ENCODE assay signal across 8 cellular contexts in the genomic region with DNA sequence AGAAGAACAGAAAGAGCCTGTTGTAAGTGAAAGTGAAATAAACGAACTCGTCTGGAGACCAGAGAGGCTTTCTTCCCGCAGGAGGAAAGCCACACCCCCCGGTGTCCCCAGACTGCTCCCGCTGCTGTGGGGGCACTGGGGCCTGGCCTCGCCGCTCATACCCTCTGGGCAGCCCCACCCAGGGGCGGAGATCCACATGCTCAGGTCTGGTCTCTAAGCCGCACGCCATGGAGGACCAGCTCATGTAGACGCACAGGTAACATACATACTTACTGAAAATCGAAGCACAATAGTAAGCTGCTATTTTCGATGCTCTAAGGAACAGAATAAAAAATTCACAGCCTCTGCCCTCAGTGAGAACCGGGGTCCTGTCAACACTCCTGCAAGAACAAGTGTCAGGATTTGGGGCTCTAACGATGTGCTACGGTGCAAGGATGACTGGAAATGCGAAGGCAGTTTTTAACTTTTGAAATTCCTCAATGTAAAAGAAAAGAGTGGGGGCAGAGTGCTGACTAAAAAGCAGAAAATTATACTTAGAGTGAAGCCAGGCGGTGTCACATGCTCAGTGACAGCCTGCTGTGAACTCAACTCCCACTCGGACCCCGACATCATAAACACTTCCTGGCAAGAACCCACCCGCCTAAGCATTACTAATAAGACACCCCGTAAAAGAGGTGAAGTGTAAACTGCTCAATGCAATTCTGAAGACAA.
DNase-seq lines count a peak whose midpoint lies in the region; ATAC-seq and TF ChIP-seq lines count a peak whose summit lies in the region.

No MANE protein-coding gene starts in this region.

- H3K9me3 Mint-ChIP-seq in activated naive CD8-positive, alpha-beta T cell treated with anti-CD3 and anti-CD28 coated beads, Interleukin-2, amount 10 ng/mL, durations not matched to agents 7 days and 5 days = no peaks in the 10 kb centered on the region
- H3K9me3 Mint-ChIP-seq in type B pancreatic cell = no peaks in the 10 kb centered on the region

- H3K4me3 Mint-ChIP-seq in activated naive CD8-positive, alpha-beta T cell treated with anti-CD3 and anti-CD28 coated beads, Interleukin-2, amount 10 ng/mL, durations not matched to agents 7 days and 5 days = peak overlapping the region; percentile 86
- no peak overlapping the region for H3K4me3 Mint-ChIP-seq in type B pancreatic cell

- H3K27ac Mint-ChIP-seq in activated naive CD8-positive, alpha-beta T cell treated with anti-CD3 and anti-CD28 coated beads, Interleukin-2, amount 10 ng/mL, durations not matched to agents 7 days and 5 days = peak overlapping the region; percentile 89
- no peak overlapping the region for H3K27ac Mint-ChIP-seq in type B pancreatic cell

- H3K36me3 Mint-ChIP-seq in activated naive CD8-positive, alpha-beta T cell treated with anti-CD3 and anti-CD28 coated beads, Interleukin-2, amount 10 ng/mL, durations not matched to agents 7 days and 5 days = peaks cover 22% of the 10 kb centered on the region
- peaks cover 10% of the 10 kb centered on the region for H3K36me3 Mint-ChIP-seq in type B pancreatic cell

- DNase-seq in T-helper 2 cell (peak in 4 of 5 experiments; percentile 26 to 70 (median 56)), type B pancreatic cell (ENCODE audit: extremely low spot score, unreplicated experiment) (no peak), NCI-H345 (lab: John Stamatoyannopoulos, UW) (no peak), cerebellar cortex (ENCODE audit: low spot score) (no peak)
- DNase-seq in activated naive CD8-positive, alpha-beta T cell treated with anti-CD3 and anti-CD28 coated beads, Interleukin-2, amount 10 ng/mL, durations not matched to agents 7 days and 5 days = peak; percentile 62
- peak; percentile 35 to 65 (median 45) for DNase-seq in stimulated activated CD4-positive, alpha-beta T cell treated with anti-CD3 and anti-CD28 coated beads, TNF-alpha, amount 100 ng/mL, for 4 hours (ENCODE audit: low read depth in 3 of 3)

- H3K27me3 Mint-ChIP-seq in activated naive CD8-positive, alpha-beta T cell treated with anti-CD3 and anti-CD28 coated beads, Interleukin-2, amount 10 ng/mL, durations not matched to agents 7 days and 5 days = no peaks in the 10 kb centered on the region
- H3K27me3 Mint-ChIP-seq in type B pancreatic cell = no peaks in the 10 kb centered on the region

- peak; percentile 30 for ATAC-seq in GM18867 (IDR thresholded peaks at IDR 0.05; ENCODE audit: unreplicated experiment)
- ATAC-seq in activated naive CD8-positive, alpha-beta T cell treated with anti-CD3 and anti-CD28 coated beads, Interleukin-2, amount 10 ng/mL, durations not matched to agents 7 days and 5 days (ENCODE audit: low read depth) = peak; percentile 16
- no peak for ATAC-seq in HG02870 (IDR thresholded peaks at IDR 0.05; ENCODE audit: unreplicated experiment)

- POLR2A ChIA-PET in activated naive CD8-positive, alpha-beta T cell treated with anti-CD3 and anti-CD28 coated beads, Interleukin-2, amount 10 ng/mL, durations not matched to agents 7 days and 5 days (lab: Charles Lee) = interaction anchor here (0.6 to 1.6 kb wide), 7 partner anchors 12 to 110 kb away, joined by 3 to 9 read pairs (median 6); a partner anchor contains a TSS

- peaks cover 62% of the 10 kb centered on the region for H3K4me1 Mint-ChIP-seq in activated naive CD8-positive, alpha-beta T cell treated with anti-CD3 and anti-CD28 coated beads, Interleukin-2, amount 10 ng/mL, durations not matched to agents 7 days and 5 days
- H3K4me1 Mint-ChIP-seq in type B pancreatic cell (ENCODE audit: unreplicated experiment) = no peaks in the 10 kb centered on the region

- TF ChIP-seq CTCF in type B pancreatic cell (conservative IDR thresholded peaks at IDR 0.05) = no peak

Comparison
In these comparisons a context has a peak if more than half of its experiments do, and no peak if none do; other contexts are left out.
1. DNase-seq: peak in T-helper 2 cell (4 of 5), activated naive CD8-positive, alpha-beta T cell treated with anti-CD3 and anti-CD28 coated beads, Interleukin-2, amount 10 ng/mL, durations not matched to agents 7 days and 5 days (single experiment) and stimulated activated CD4-positive, alpha-beta T cell treated with anti-CD3 and anti-CD28 coated beads, TNF-alpha, amount 100 ng/mL, for 4 hours (3 of 3); none in type B pancreatic cell (single experiment), NCI-H345 (single experiment) and cerebellar cortex (single experiment).